In genomic region chr16:69925311-69925710, GRCh38 we compare ENCODE assay signal across 13 cellular contexts. TPM values are rescaled to one million over a fixed set of nuclear protein-coding genes. Genes with fewer than 3 reads are reported as not detected.
DNase-seq lines count a peak whose midpoint lies in the region; ATAC-seq, FAIRE-seq and TF ChIP-seq lines count a peak whose summit lies in the region.
"Had no signal": no experiment of that assay in that cellular context is flagged by ENCODE, and none has a peak within 500 bp of the region (broad histone marks: within the 10 kb centered on the region; RNA-seq: fewer than 3 reads in every experiment).

No MANE protein-coding gene starts in this region.

- FAIRE-seq in endothelial cell of umbilical vein (lab: Jason Lieb, UNC): no peak
- FAIRE-seq: RCC 7860 had no signal

- dilution Hi-C loops in endothelial cell of umbilical vein (cut with MboI; ENCODE audit: extremely low pct_ligation_motif_present, low sequenced_read_pairs): no loop called here

- H3K4me1 Mint-ChIP-seq in activated CD8-positive, alpha-beta T cell treated with anti-CD3 and anti-CD28 coated beads for 36 hours (ENCODE audit: low read depth): no peaks in the 10 kb centered on the region
- H3K4me1 Mint-ChIP-seq: activated CD8-positive, alpha-beta memory T cell treated with anti-CD3 and anti-CD28 coated beads, Interleukin-2, amount 10 ng/mL, durations not matched to agents 7 days and 5 days; stimulated activated memory B cell treated with anti-CD40 and anti-IgM and Interleukin-4, amounts not matched to agents 10 μg/mL and 1 μg/mL and 100 μg/mL, for 72 hours had no signal

- peak overlapping the region; percentile 68 for H2AFZ ChIP-seq in endothelial cell of umbilical vein (ENCODE audit: low read depth, low read length)

- H3K4me3 Mint-ChIP-seq in activated CD8-positive, alpha-beta T cell treated with anti-CD3 and anti-CD28 coated beads for 36 hours: no peak overlapping the region
- H3K4me3 Mint-ChIP-seq: activated CD8-positive, alpha-beta memory T cell treated with anti-CD3 and anti-CD28 coated beads, Interleukin-2, amount 10 ng/mL, durations not matched to agents 7 days and 5 days; stimulated activated memory B cell treated with anti-CD40 and anti-IgM and Interleukin-4, amounts not matched to agents 10 μg/mL and 1 μg/mL and 100 μg/mL, for 72 hours had no signal

- ATAC-seq in GM18909 (IDR thresholded peaks at IDR 0.05; ENCODE audit: poor library complexity, unreplicated experiment): no peak
- ATAC-seq in activated CD8-positive, alpha-beta T cell treated with anti-CD3 and anti-CD28 coated beads for 36 hours: no peak
- ATAC-seq: activated CD8-positive, alpha-beta memory T cell treated with anti-CD3 and anti-CD28 coated beads, Interleukin-2, amount 10 ng/mL, durations not matched to agents 7 days and 5 days; stimulated activated memory B cell treated with anti-CD40 and anti-IgM and Interleukin-4, amounts not matched to agents 10 μg/mL and 1 μg/mL and 100 μg/mL, for 72 hours had no signal

- DNase-seq in NT2/D1 (ENCODE audit: low read depth, low spot score) (no peak), endothelial cell of umbilical vein (ENCODE audit: low read depth, low spot score) (no peak), cerebellum (ENCODE audit: low spot score) (no peak)
- DNase-seq in activated CD8-positive, alpha-beta T cell treated with anti-CD3 and anti-CD28 coated beads for 36 hours: no peak
- no peak for DNase-seq in stimulated activated CD4-positive, alpha-beta T cell treated with anti-CD3 and anti-CD28 coated beads, Interleukin-4, amount 100 ng/mL, for 1 hour
- DNase-seq: activated CD8-positive, alpha-beta memory T cell treated with anti-CD3 and anti-CD28 coated beads, Interleukin-2, amount 10 ng/mL, durations not matched to agents 7 days and 5 days; Caco-2; stimulated activated CD4-positive, alpha-beta T cell treated with anti-CD3 and anti-CD28 coated beads, Interleukin-1b, Interleukin-23, amount 100 ng/mL, for 48 hours had no signal

- H3K9me1 ChIP-seq in endothelial cell of umbilical vein (replicated peaks; ENCODE audit: control insufficient read depth, extremely low read depth, insufficient read depth, low read length): no peaks in the 10 kb centered on the region

- H3K27ac ChIP-seq in endothelial cell of umbilical vein (ENCODE audit: insufficient read depth, low read depth, low read length) (no peak overlapping the region), temporal lobe (ENCODE audit: low read depth, low read length) (peak overlapping the region; percentile 63)

- H3K27me3 ChIP-seq in NT2/D1 (ENCODE audit: insufficient read depth, insufficient read length) (no peaks in the 10 kb centered on the region), endothelial cell of umbilical vein (ENCODE audit: control insufficient read depth in 2 of 2, insufficient read depth in 2 of 2, low read length in 2 of 2) (no peaks in the 10 kb centered on the region), mucosa of stomach (ENCODE audit: control insufficient read depth, insufficient read depth, low read length) (no peaks in the 10 kb centered on the region)

- no peaks in the 10 kb centered on the region for H3K27me3 Mint-ChIP-seq in activated CD8-positive, alpha-beta T cell treated with anti-CD3 and anti-CD28 coated beads for 36 hours
- H3K27me3 Mint-ChIP-seq: activated CD8-positive, alpha-beta memory T cell treated with anti-CD3 and anti-CD28 coated beads, Interleukin-2, amount 10 ng/mL, durations not matched to agents 7 days and 5 days; stimulated activated memory B cell treated with anti-CD40 and anti-IgM and Interleukin-4, amounts not matched to agents 10 μg/mL and 1 μg/mL and 100 μg/mL, for 72 hours had no signal

- H3K9me3 ChIP-seq in NT2/D1 (ENCODE audit: insufficient read depth, low read length): no peaks in the 10 kb centered on the region
- H3K9me3 ChIP-seq in endothelial cell of umbilical vein (replicated peaks; ENCODE audit: control insufficient read depth, insufficient read depth, low read length): no peaks in the 10 kb centered on the region
- no peaks in the 10 kb centered on the region for H3K9me3 ChIP-seq in mucosa of stomach (ENCODE audit: control insufficient read depth, low read length)
- H3K9me3 ChIP-seq: Caco-2 had no signal

- H3K4me3 ChIP-seq in NT2/D1 (ENCODE audit: insufficient read length, low read depth) (no peak overlapping the region), endothelial cell of umbilical vein (replicated peaks in 1 of 3; ENCODE audit: insufficient read depth in 1 of 3, low read depth in 1 of 3, low read length in 3 of 3) (no peak overlapping the region), mucosa of stomach (ENCODE audit: low read length) (no peak overlapping the region)

- no peaks in the 10 kb centered on the region for H3K9me3 Mint-ChIP-seq in activated CD8-positive, alpha-beta T cell treated with anti-CD3 and anti-CD28 coated beads for 36 hours
- H3K9me3 Mint-ChIP-seq: stimulated activated memory B cell treated with anti-CD40 and anti-IgM and Interleukin-4, amounts not matched to agents 10 μg/mL and 1 μg/mL and 100 μg/mL, for 72 hours had no signal

- no peaks in the 10 kb centered on the region for H3K36me3 Mint-ChIP-seq in activated CD8-positive, alpha-beta T cell treated with anti-CD3 and anti-CD28 coated beads for 36 hours (ENCODE audit: low read depth)

- POLR2A ChIA-PET in endothelial cell of umbilical vein (lab: Charles Lee): no interaction called here
- POLR2A ChIA-PET in activated CD8-positive, alpha-beta T cell treated with anti-CD3 and anti-CD28 coated beads for 36 hours (lab: Charles Lee): no interaction called here

- H3K9ac ChIP-seq in NT2/D1 (ENCODE audit: insufficient read length, low read depth) (peak overlapping the region; percentile 47), endothelial cell of umbilical vein (replicated peaks; ENCODE audit: extremely low read depth, insufficient read depth, low read length) (peak overlapping the region; percentile 7), mucosa of stomach (ENCODE audit: low read length) (peak overlapping the region; percentile 49)

- TF ChIP-seq CTCF in endothelial cell of umbilical vein (IDR thresholded peaks at IDR 0.05; ENCODE audit: extremely low read depth in 1 of 2, insufficient read depth in 1 of 2, low read depth in 1 of 2, low read length in 2 of 2): no peak
- TF ChIP-seq CTCF in activated CD8-positive, alpha-beta T cell treated with anti-CD3 and anti-CD28 coated beads for 36 hours (IDR thresholded peaks at IDR 0.05): no peak

- intact Hi-C loops in endothelial cell of umbilical vein (cut with micrococcal nuclease): no loop called here
- intact Hi-C loops in activated CD8-positive, alpha-beta T cell treated with anti-CD3 and anti-CD28 coated beads for 36 hours (cut with micrococcal nuclease): no loop called here

- H4K20me1 ChIP-seq in endothelial cell of umbilical vein (replicated peaks; ENCODE audit: control insufficient read depth, extremely low read depth, insufficient read depth, low read length): no peaks in the 10 kb centered on the region

- no peaks in the 10 kb centered on the region for H3K79me2 ChIP-seq in endothelial cell of umbilical vein (ENCODE audit: control insufficient read depth, insufficient read depth, low read length)

- H3K36me3 ChIP-seq in NT2/D1 (ENCODE audit: insufficient read depth, insufficient read length, low read length) (peaks cover 11% of the 10 kb centered on the region), endothelial cell of umbilical vein (ENCODE audit: control insufficient read depth in 2 of 2, extremely low read depth in 1 of 2, insufficient read depth in 2 of 2, low read length in 2 of 2) (no peaks in the 10 kb centered on the region), mucosa of stomach (ENCODE audit: control insufficient read depth, insufficient read depth, low read length) (peaks cover 7% of the 10 kb centered on the region)

- H3K27ac Mint-ChIP-seq in activated CD8-positive, alpha-beta T cell treated with anti-CD3 and anti-CD28 coated beads for 36 hours: no peak overlapping the region
- H3K27ac Mint-ChIP-seq: activated CD8-positive, alpha-beta memory T cell treated with anti-CD3 and anti-CD28 coated beads, Interleukin-2, amount 10 ng/mL, durations not matched to agents 7 days and 5 days had no signal

- CTCF ChIA-PET in endothelial cell of umbilical vein (lab: Charles Lee): interaction anchor here (12.4 kb wide), 1 partner anchor 129 kb away, joined by 320 read pairs; no protein-coding TSS in a partner anchor
- CTCF ChIA-PET in activated CD8-positive, alpha-beta T cell treated with anti-CD3 and anti-CD28 coated beads for 36 hours (lab: Charles Lee): no interaction called here

- H3K4me1 ChIP-seq in NT2/D1 (ENCODE audit: insufficient read depth, insufficient read length) (peaks cover 19% of the 10 kb centered on the region), endothelial cell of umbilical vein (ENCODE audit: control insufficient read depth, extremely low read depth, insufficient read depth, low read length) (peaks cover 8% of the 10 kb centered on the region), mucosa of stomach (ENCODE audit: control insufficient read depth, insufficient read depth, low read length) (peaks cover 13% of the 10 kb centered on the region)
- H3K4me1 ChIP-seq: Caco-2 had no signal

- peak overlapping the region; percentile 20 for H3K4me2 ChIP-seq in endothelial cell of umbilical vein (ENCODE audit: insufficient read depth, low read length)

- BruUV-seq in endothelial cell of umbilical vein (replicated peaks; lab: Mats Ljungman, UMichigan): no TSS peak

- no peak for TF ChIP-seq POLR2A in endothelial cell of umbilical vein (IDR thresholded peaks at IDR 0.05; ENCODE audit: low read depth, low read length)

TF ChIP-seq in endothelial cell of umbilical vein, 7 proteins besides CTCF, POLR2A, EP300 and RAD21 (continues in another document):
- TF ChIP-seq GATA2 (IDR thresholded peaks at IDR 0.05; ENCODE audit: insufficient read depth, insufficient read length, low read depth, low read length) (no peak), EZH2 (IDR thresholded peaks at IDR 0.05; ENCODE audit: borderline replicate concordance, low read depth, low read length, severe bottlenecking) (no peak), MYC (IDR thresholded peaks at IDR 0.05; ENCODE audit: low read depth, low read length) (no peak), JUN (IDR thresholded peaks at IDR 0.05; ENCODE audit: borderline replicate concordance, insufficient read depth, insufficient read length, low read depth) (no peak), FOS (IDR thresholded peaks at IDR 0.05; ENCODE audit: borderline replicate concordance, insufficient read depth, low read length) (no peak)

RNA-seq across cellular contexts. Expression of gene CLEC18A, which starts 25.8 kb away (rescaled TPM):
- total RNA-seq in endothelial cell of umbilical vein (0.46 and 0.51 TPM in 2 replicates), temporal lobe (0.74 TPM), cerebellum (9.3 TPM)
- polyA plus RNA-seq in endothelial cell of umbilical vein: 0.35 and 0.65 TPM in 2 replicates
- 0.04 TPM in 2 replicates for polyA plus RNA-seq in endothelial cell of umbilical vein (2011; cell fraction: cytosol; rRNA removed)
- 2.2 and 3.4 TPM in 2 replicates for polyA plus RNA-seq in endothelial cell of umbilical vein (2011; cell fraction: nucleus; rRNA removed)
- 0.18 and 0.36 TPM in 2 replicates for polyA plus RNA-seq in endothelial cell of umbilical vein (2012)
- polyA minus RNA-seq in endothelial cell of umbilical vein: 0.42 and 0.75 TPM in 2 replicates
- polyA minus RNA-seq in endothelial cell of umbilical vein (2011; cell fraction: cytosol; rRNA and poly(A)+ RNA removed): not detected
- polyA minus RNA-seq in endothelial cell of umbilical vein (2011; cell fraction: nucleus; rRNA and poly(A)+ RNA removed): 1.6 and 1.7 TPM in 2 replicates
- under 1 TPM; 0.25 to 0.36 TPM for total RNA-seq in activated CD8-positive, alpha-beta T cell treated with anti-CD3 and anti-CD28 coated beads for 36 hours
